In the genomic region with DNA sequence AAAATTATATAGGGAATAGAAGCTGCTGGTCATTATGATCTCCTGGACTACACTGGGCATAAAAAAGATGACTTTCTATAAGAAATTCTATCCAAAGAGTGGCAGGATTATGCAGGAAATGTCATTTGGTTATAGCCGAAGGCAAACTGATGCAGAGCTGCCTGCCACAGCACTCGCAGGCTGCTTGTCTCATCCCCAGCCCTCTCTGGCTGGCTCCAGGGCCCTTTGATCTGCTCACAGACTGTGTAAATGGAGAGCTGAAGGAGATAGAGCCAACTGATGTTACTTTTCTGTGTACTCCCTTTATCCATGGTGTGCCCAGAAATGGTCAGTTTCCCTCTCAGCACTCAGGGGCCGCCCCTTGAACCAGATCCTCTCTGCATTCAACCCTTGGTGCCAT, we compare ENCODE assay signal across 25 cellular contexts. TPM values are rescaled to one million over a fixed set of nuclear protein-coding genes. Genes with fewer than 3 reads are reported as not detected.
DNase-seq lines count a peak whose midpoint lies in the region; ATAC-seq and TF ChIP-seq lines count a peak whose summit lies in the region.
"Had no signal": no experiment of that assay in that cellular context is flagged by ENCODE, and none has a peak within 500 bp of the region (broad histone marks: within the 10 kb centered on the region; RNA-seq: fewer than 3 reads in every experiment).

No MANE protein-coding gene starts in this region.

- H3K9me3 Mint-ChIP-seq in endodermal cell: no peaks in the 10 kb centered on the region
- H3K9me3 Mint-ChIP-seq: activated T-cell treated with anti-CD3 and anti-CD28 coated beads, Interleukin-2, amount 50 U/mL, for 72 hours; central memory CD8-positive, alpha-beta T cell; effector memory CD8-positive, alpha-beta T cell; nephron progenitor cell; T-cell had no signal

- no peak overlapping the region for H3K4me2 ChIP-seq in mesenchymal stem cell (ENCODE audit: low read length, poor library complexity, severe bottlenecking)

- peak overlapping the region in 1 of 2 experiments; percentile 56 for H3K4ac ChIP-seq in mesenchymal stem cell (ENCODE audit: low read depth in 1 of 2, low read length in 2 of 2)

- peak overlapping the region; percentile 60 for H2AK5ac ChIP-seq in mesenchymal stem cell (ENCODE audit: low read length, severe bottlenecking)

- H3K4me1 ChIP-seq in endodermal cell (ENCODE audit: control insufficient read depth, insufficient read depth, low read length) (no peaks in the 10 kb centered on the region), mesenchymal stem cell (ENCODE audit: control insufficient read depth, insufficient read depth, low read depth, low read length) (peaks cover 17% of the 10 kb centered on the region)

- H3K9me3 ChIP-seq in endodermal cell (ENCODE audit: control insufficient read depth, low read length): no peaks in the 10 kb centered on the region
- no peaks in the 10 kb centered on the region for H3K9me3 ChIP-seq in mesenchymal stem cell (ENCODE audit: control insufficient read depth, low read length)

- peak overlapping the region in 1 of 2 experiments; percentile 93 for H3K14ac ChIP-seq in mesenchymal stem cell (ENCODE audit: low read length in 2 of 2)

- H3K27me3 Mint-ChIP-seq in endodermal cell (ENCODE audit: insufficient read depth): no peaks in the 10 kb centered on the region

- H3K9ac ChIP-seq in endodermal cell (ENCODE audit: extremely low read depth, low read length, poor library complexity, severe bottlenecking): no peak overlapping the region
- no peak overlapping the region for H3K9ac ChIP-seq in mesenchymal stem cell (ENCODE audit: low read length)

- H2BK12ac ChIP-seq in mesenchymal stem cell (ENCODE audit: low read length in 2 of 2): peak overlapping the region in 1 of 2 experiments; percentile 80

- H3K4me1 Mint-ChIP-seq in endodermal cell: peaks cover 60% of the 10 kb centered on the region
- H3K4me1 Mint-ChIP-seq: central memory CD8-positive, alpha-beta T cell had no signal

- H3K36me3 Mint-ChIP-seq in endodermal cell (ENCODE audit: low read depth): no peaks in the 10 kb centered on the region
- H3K36me3 Mint-ChIP-seq: CD4-positive, alpha-beta memory T cell; T-cell had no signal

- H3K79me1 ChIP-seq in mesenchymal stem cell (replicated peaks; ENCODE audit: low read length, poor library complexity, severe bottlenecking): peaks cover 2% of the 10 kb centered on the region

- H3K27ac Mint-ChIP-seq in endodermal cell: no peak overlapping the region
- H3K27ac Mint-ChIP-seq: activated T-cell treated with anti-CD3 and anti-CD28 coated beads, Interleukin-2, amount 50 U/mL, for 72 hours; CD4-positive, alpha-beta memory T cell; effector memory CD8-positive, alpha-beta T cell; T-cell had no signal

- WGBS in endodermal cell (ENCODE audit: insufficient coverage in 1 of 2, insufficient read length in 1 of 2), 2 experiments: 93 to 100% methylated on average over 1 to 3 of the region's 3 CpGs
- whole genome bisulfite sequencing in mesenchymal stem cell: 75% methylated on average over 3 of the region's 3 CpGs

- H3K4me3 Mint-ChIP-seq in endodermal cell: no peak overlapping the region
- H3K4me3 Mint-ChIP-seq: activated T-cell treated with anti-CD3 and anti-CD28 coated beads, Interleukin-2, amount 50 U/mL, for 72 hours; CD4-positive, alpha-beta memory T cell; central memory CD8-positive, alpha-beta T cell; effector memory CD8-positive, alpha-beta T cell; nephron progenitor cell; T-cell had no signal

- no peak overlapping the region for H2BK15ac ChIP-seq in mesenchymal stem cell (ENCODE audit: low read depth, poor library complexity, severe bottlenecking)

- peak overlapping the region; percentile 16 for H4K8ac ChIP-seq in mesenchymal stem cell (ENCODE audit: low read length)

- intact Hi-C loops in left cardiac atrium (cut with DNase I): no loop called here
- intact Hi-C loops in Right ventricle myocardium superior (cut with DNase I): no loop called here

- H4K91ac ChIP-seq in mesenchymal stem cell (ENCODE audit: low read length): no peak overlapping the region

- ATAC-seq in left cardiac atrium (peak; percentile 28), Right ventricle myocardium superior (ENCODE audit: poor library complexity) (no peak)
- ATAC-seq: activated T-cell treated with anti-CD3 and anti-CD28 coated beads, Interleukin-2, amount 50 U/mL, for 72 hours; effector memory CD8-positive, alpha-beta T cell; stimulated activated naive CD8-positive, alpha-beta T cell treated with anti-CD3 and anti-CD28 coated beads, Interleukin-15, Interleukin-2, amounts not matched to agents 100 U/mL and 50 U/mL, for 24 hours; T-cell had no signal

- no peak overlapping the region for H2AFZ ChIP-seq in mesenchymal stem cell (ENCODE audit: low read depth, low read length)

- H2BK120ac ChIP-seq in mesenchymal stem cell (ENCODE audit: low read depth, low read length): no peak overlapping the region

- H3K4me3 ChIP-seq in endodermal cell (ENCODE audit: low read length): no peak overlapping the region
- H3K4me3 ChIP-seq in mesenchymal stem cell (ENCODE audit: insufficient read depth in 1 of 2, low read depth in 1 of 2, low read length in 2 of 2): no peak overlapping the region

- H2BK5ac ChIP-seq in mesenchymal stem cell (ENCODE audit: low read depth, low read length, poor library complexity, severe bottlenecking): no peak overlapping the region

- H3K23ac ChIP-seq in mesenchymal stem cell (ENCODE audit: low read length in 2 of 2): peak overlapping the region in 1 of 2 experiments; percentile 92

- H3K27ac ChIP-seq in endodermal cell (ENCODE audit: low read depth, low read length): no peak overlapping the region
- H3K27ac ChIP-seq in mesenchymal stem cell (ENCODE audit: low read length, poor library complexity, severe bottlenecking): no peak overlapping the region

- H3K27me3 ChIP-seq in endodermal cell (ENCODE audit: control insufficient read depth, insufficient read depth, low read length, poor library complexity, severe bottlenecking) (no peaks in the 10 kb centered on the region), mesenchymal stem cell (ENCODE audit: control insufficient read depth in 1 of 2, insufficient read depth in 1 of 2, low read length in 2 of 2) (no peaks in the 10 kb centered on the region)

- H3K36me3 ChIP-seq in endodermal cell (ENCODE audit: control insufficient read depth, insufficient read depth, low read length) (peaks cover 31% of the 10 kb centered on the region), mesenchymal stem cell (ENCODE audit: control insufficient read depth in 1 of 2, insufficient read depth in 2 of 2, low read depth in 1 of 2, low read length in 2 of 2) (peaks cover 0 to 13% of the 10 kb centered on the region in 2 experiments)

- no peak for TF ChIP-seq CTCF in endodermal cell (conservative IDR thresholded peaks at IDR 0.05)

- DNase-seq in left cardiac atrium (no peak), Right ventricle myocardium superior (no peak), endodermal cell (peak; percentile 44), mesenchymal stem cell (no peak), CD1c-positive myeloid dendritic cell (ENCODE audit: extremely low spot score) (no peak), SKM-1 treated with dmso at 0.1 percent for 144 hours (lab: John Stamatoyannopoulos, UW; ENCODE audit: unreplicated experiment) (no peak), NCI-H128 (lab: John Stamatoyannopoulos, UW; ENCODE audit: unreplicated experiment) (no peak)
- DNase-seq in stimulated activated CD4-positive, alpha-beta T cell treated with anti-CD3 and anti-CD28 coated beads, Interleukin-12 subunit alpha, Interleukin-12 subunit beta, amount 100 ng/mL, for 4 hours: no peak
- DNase-seq: activated naive CD4-positive, alpha-beta T cell treated with Interleukin-2 at 50 U/mL for 16 hours; activated T-cell treated with anti-CD3 and anti-CD28 coated beads, Interleukin-2, amount 50 U/mL, for 72 hours; AML-193; CD4-positive, alpha-beta memory T cell; effector memory CD8-positive, alpha-beta T cell; EL; erythroblast; kidney; NCI-H1092 treated with DMSO at 0.1 percent for 48 hours; NCI-H187 treated with DMSO at 0.1 percent for 48 hours; NCI-H526 treated with DMSO at 0.1 percent for 48 hours; nephron progenitor cell; small intestine; stimulated activated CD4-positive, alpha-beta T cell treated with anti-CD3 and anti-CD28 coated beads, Interleukin-2, amount 100 ng/mL, for 24 hours; stimulated activated naive CD8-positive, alpha-beta T cell treated with anti-CD3 and anti-CD28 coated beads, Interleukin-15, Interleukin-2, amounts not matched to agents 100 U/mL and 50 U/mL, for 24 hours; T-cell had no signal

- H3K18ac ChIP-seq in mesenchymal stem cell (ENCODE audit: low read depth in 1 of 2, low read length in 2 of 2): peak overlapping the region in 1 of 2 experiments; percentile 77

RNA-seq across cellular contexts. Expression of gene TEAD1, which starts 27.6 kb away (rescaled TPM):
- total RNA-seq in left cardiac atrium (10 to 100 TPM; 89.6 to 93.8 TPM), Right ventricle myocardium superior (107 TPM), endodermal cell (10 to 100 TPM; 76.4 to 94.4 TPM)
- polyA plus RNA-seq in endodermal cell (2013, experiment 1 of 2): 103 TPM
- polyA plus RNA-seq in endodermal cell (2013, experiment 2 of 2): 109 TPM
- 60.7 TPM for polyA plus RNA-seq in mesenchymal stem cell (2013, experiment 1 of 2)
- 58.9 TPM for polyA plus RNA-seq in mesenchymal stem cell (2013, experiment 2 of 2)
